15 cellular contexts compared by ENCODE assay signal in the genomic region with DNA sequence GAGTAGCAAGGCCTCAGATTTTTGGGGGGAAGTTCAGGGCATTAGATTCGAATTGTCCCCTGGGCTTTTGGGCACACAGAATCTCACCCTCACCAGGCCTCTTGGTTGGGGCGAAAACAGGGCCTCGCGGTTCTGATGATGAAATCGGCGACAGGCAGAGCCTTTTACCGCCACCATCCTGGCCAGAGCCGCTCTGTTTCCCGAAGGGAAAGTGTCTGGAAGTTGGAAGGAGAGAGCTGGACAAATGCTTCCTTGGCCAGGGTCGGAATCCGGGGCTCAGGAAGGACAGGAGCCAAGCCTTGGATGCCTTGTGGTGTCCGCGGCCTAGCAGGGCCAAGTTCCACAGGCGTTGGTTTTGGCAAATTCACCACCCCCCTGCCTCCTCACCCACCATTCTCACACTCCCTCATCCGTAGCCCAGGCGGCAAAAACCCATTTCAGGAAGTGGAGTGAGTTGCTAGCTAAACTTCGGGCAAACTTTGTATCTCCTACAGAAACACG. TPM values are rescaled to one million over a fixed set of nuclear protein-coding genes. Genes with fewer than 3 reads are reported as not detected.
DNase-seq lines count a peak whose midpoint lies in the region; ATAC-seq, FAIRE-seq and TF ChIP-seq lines count a peak whose summit lies in the region.
"Had no signal": no experiment of that assay in that cellular context is flagged by ENCODE, and none has a peak within 500 bp of the region (broad histone marks: within the 10 kb centered on the region; RNA-seq: fewer than 3 reads in every experiment).

No MANE protein-coding gene starts in this region.

- in situ Hi-C loops in GM12878 (cut with MboI), result no loop called here

- no peak for ATAC-seq in left cardiac atrium
- ATAC-seq in Right ventricle myocardium superior (ENCODE audit: poor library complexity), result no peak
- ATAC-seq in GM12878, result no peak
- ATAC-seq in activated T-helper 17 cell treated with anti-CD3 and anti-CD28 coated beads, Interleukin-2, amount 50 U/mL, for 72 hours (replicated peaks), result no peak
- ATAC-seq in GM21723 (IDR thresholded peaks at IDR 0.05; ENCODE audit: unreplicated experiment), result no peak
- ATAC-seq: activated CD4-positive, alpha-beta T cell treated with anti-CD3 and anti-CD28 coated beads for 36 hours; effector memory CD8-positive, alpha-beta T cell; left ventricle myocardium superior had no signal

- H3K36me3 ChIP-seq in GM12878 (ENCODE audit: control insufficient read depth in 2 of 2, insufficient read depth in 2 of 2, low read length in 1 of 2), result no peaks in the 10 kb centered on the region
- peaks cover 0 to 12% of the 10 kb centered on the region in 2 experiments for H3K36me3 ChIP-seq in keratinocyte (ENCODE audit: control insufficient read depth in 2 of 2, extremely low read depth in 1 of 2, insufficient read depth in 2 of 2, low read length in 2 of 2)

- POLR2A ChIA-PET in GM12878 (lab: Charles Lee), result no interaction called here

- CTCF ChIA-PET in GM12878 (lab: Yijun Ruan, JAX), result no interaction called here

- intact Hi-C loops in left cardiac atrium (cut with DNase I), result no loop called here
- intact Hi-C loops in Right ventricle myocardium superior (cut with DNase I), result no loop called here
- intact Hi-C loops in GM12878 (cut with micrococcal nuclease; ENCODE audit: unreplicated experiment), result no loop called here

- no peak for TF ChIP-seq RAD21 in GM12878 (IDR thresholded peaks at IDR 0.05; ENCODE audit: insufficient read depth, low read depth, low read length)

- no peak overlapping the region for H3K27ac Mint-ChIP-seq in activated T-helper 17 cell treated with anti-CD3 and anti-CD28 coated beads, Interleukin-2, amount 50 U/mL, for 72 hours
- H3K27ac Mint-ChIP-seq: activated CD4-positive, alpha-beta T cell treated with anti-CD3 and anti-CD28 coated beads for 36 hours; effector memory CD8-positive, alpha-beta T cell had no signal

- no peak overlapping the region for H3K4me3 Mint-ChIP-seq in activated T-helper 17 cell treated with anti-CD3 and anti-CD28 coated beads, Interleukin-2, amount 50 U/mL, for 72 hours
- H3K4me3 Mint-ChIP-seq: activated CD4-positive, alpha-beta T cell treated with anti-CD3 and anti-CD28 coated beads for 36 hours; effector memory CD8-positive, alpha-beta T cell had no signal

- H4K20me1 ChIP-seq in GM12878 (ENCODE audit: control insufficient read depth, insufficient read depth) (no peaks in the 10 kb centered on the region), keratinocyte (ENCODE audit: control insufficient read depth, extremely low read depth, insufficient read depth, low read length) (peaks cover 9% of the 10 kb centered on the region)

- TF ChIP-seq CTCF in GM12878 (IDR thresholded peaks at IDR 0.05 in 2 of 3, conservative IDR thresholded peaks at IDR 0.05 in 1 of 3; ENCODE audit: control insufficient read depth in 2 of 3, extremely low read depth in 1 of 3, insufficient read depth in 1 of 3, low read depth in 3 of 3, low read length in 3 of 3) (no peak), keratinocyte (optimal IDR thresholded peaks at IDR 0.05 in 1 of 3, IDR thresholded peaks at IDR 0.05 in 1 of 3, conservative IDR thresholded peaks at IDR 0.05 in 1 of 3; ENCODE audit: extremely low read depth in 1 of 3, insufficient read depth in 2 of 3, low read length in 3 of 3) (no peak)

- DNase-seq in left cardiac atrium (peak; percentile 12), Right ventricle myocardium superior (no peak), GM12878 (ENCODE audit: low read depth, low spot score) (no peak), keratinocyte (ENCODE audit: low read depth, low spot score) (no peak), activated gamma-delta T cell treated with Interleukin-2 at 50 U/mL for 16 hours (no peak)
- no peak for DNase-seq in activated naive CD4-positive, alpha-beta T cell treated with Interleukin-2 at 50 U/mL for 16 hours
- DNase-seq: activated CD4-positive, alpha-beta T cell treated with anti-CD3 and anti-CD28 coated beads for 36 hours; effector memory CD8-positive, alpha-beta T cell; glutamatergic neuron; left ventricle myocardium superior; NCI-H2171 treated with DMSO at 0.1 percent for 48 hours; OCI-M1 had no signal

- no peaks in the 10 kb centered on the region for H3K9me1 ChIP-seq in keratinocyte (ENCODE audit: control insufficient read depth, extremely low read depth, insufficient read depth, low read length)

- H3K27me3 ChIP-seq in GM12878 (replicated peaks in 1 of 2; ENCODE audit: control insufficient read depth in 2 of 2, insufficient read depth in 2 of 2, low read length in 1 of 2) (peaks cover 24 to 50% of the 10 kb centered on the region in 2 experiments), keratinocyte (ENCODE audit: control insufficient read depth, extremely low read depth, insufficient read depth, low read length) (no peaks in the 10 kb centered on the region)

- no peak overlapping the region for H3K9ac ChIP-seq in GM12878 (ENCODE audit: control insufficient read depth, insufficient read depth, low read length)
- H3K9ac ChIP-seq in keratinocyte (ENCODE audit: control insufficient read depth, extremely low read depth, insufficient read depth, low read length), result peak overlapping the region; percentile 100

- H3K9me3 ChIP-seq in GM12878 (replicated peaks; ENCODE audit: control insufficient read depth, insufficient read depth, low read length) (no peaks in the 10 kb centered on the region; the same call in 1 of the 3 replicates), keratinocyte (ENCODE audit: control insufficient read depth, low read depth, low read length) (no peaks in the 10 kb centered on the region)

- no peak for TF ChIP-seq EP300 in GM12878 (IDR thresholded peaks at IDR 0.05; ENCODE audit: borderline replicate concordance in 1 of 2, control insufficient read depth in 1 of 2, low read depth in 2 of 2, low read length in 2 of 2)

- BruUV-seq in GM12878 (replicated peaks; lab: Mats Ljungman, UMichigan), result no TSS peak

- H3K4me1 Mint-ChIP-seq in activated T-helper 17 cell treated with anti-CD3 and anti-CD28 coated beads, Interleukin-2, amount 50 U/mL, for 72 hours, result peaks cover 7% of the 10 kb centered on the region

- no peak for TF ChIP-seq POLR2A in GM12878 (IDR thresholded peaks at IDR 0.05; ENCODE audit: low read depth, low read length)

- H3K4me2 ChIP-seq in GM12878 (ENCODE audit: control insufficient read depth, insufficient read depth) (peak overlapping the region; percentile 57), keratinocyte (ENCODE audit: control insufficient read depth, extremely low read depth, insufficient read depth, low read depth, low read length) (peak overlapping the region; percentile 100)

- no peak overlapping the region for H3K4me3 ChIP-seq in GM12878
- peak overlapping the region; percentile 65 to 99 (median 95) for H3K4me3 ChIP-seq in keratinocyte (ENCODE audit: control insufficient read depth in 2 of 3, extremely low read depth in 1 of 3, insufficient read depth in 2 of 3, low read depth in 1 of 3, low read length in 3 of 3)

- H2AFZ ChIP-seq in GM12878 (ENCODE audit: control insufficient read depth, low read depth, low read length) (no peak overlapping the region), keratinocyte (ENCODE audit: control insufficient read depth, low read length) (no peak overlapping the region)

- H3K36me3 Mint-ChIP-seq in activated T-helper 17 cell treated with anti-CD3 and anti-CD28 coated beads, Interleukin-2, amount 50 U/mL, for 72 hours (ENCODE audit: low read depth), result peaks cover 11% of the 10 kb centered on the region

- H3K9me3 Mint-ChIP-seq in activated T-helper 17 cell treated with anti-CD3 and anti-CD28 coated beads, Interleukin-2, amount 50 U/mL, for 72 hours, result no peaks in the 10 kb centered on the region

- WGBS in GM12878 (ENCODE audit: insufficient coverage, insufficient replicate concordance, low lambda C conversion rate, missing lambda C conversion rate), result 47% methylated on average over 18 of the region's 18 CpGs

- H3K27ac ChIP-seq in GM12878 (ENCODE audit: control insufficient read depth, insufficient read depth) (no peak overlapping the region), keratinocyte (ENCODE audit: control insufficient read depth, insufficient read depth, low read length) (peak overlapping the region; percentile 100)

- no peak for FAIRE-seq in GM12878 (lab: Jason Lieb, UNC)
- FAIRE-seq in keratinocyte (lab: Jason Lieb, UNC), result peak; percentile 34
- FAIRE-seq: D721Med had no signal

- H3K79me2 ChIP-seq in GM12878 (ENCODE audit: control insufficient read depth, insufficient read depth, low read length) (no peaks in the 10 kb centered on the region), keratinocyte (ENCODE audit: control insufficient read depth, insufficient read depth, low read length) (peaks cover 55% of the 10 kb centered on the region)

- H3K27me3 Mint-ChIP-seq in activated T-helper 17 cell treated with anti-CD3 and anti-CD28 coated beads, Interleukin-2, amount 50 U/mL, for 72 hours, result peaks cover 62% of the 10 kb centered on the region

- RAD21 ChIA-PET in GM12878 (lab: Charles Lee; ENCODE audit: unreplicated experiment), result no interaction called here

- dilution Hi-C loops in keratinocyte (cut with MboI; ENCODE audit: extremely low pct_ligation_motif_present, low sequenced_read_pairs), result no loop called here

- SMC1A ChIA-PET in GM12878 (lab: Charles Lee; ENCODE audit: uncharacterized antibody, unreplicated experiment), result no interaction called here

- peaks cover 12% of the 10 kb centered on the region for H3K4me1 ChIP-seq in GM12878 (ENCODE audit: control insufficient read depth, insufficient read depth, low read length)
- H3K4me1 ChIP-seq in keratinocyte (ENCODE audit: control insufficient read depth, extremely low read depth, insufficient read depth, low read length), result peaks cover 24% of the 10 kb centered on the region

RNA-seq across cellular contexts. Expression of a gene that starts 3.5 kb away (rescaled TPM):
- total RNA-seq in left cardiac atrium (under 1 TPM; 0.44 to 0.79 TPM), Right ventricle myocardium superior (0.51 TPM), GM12878 (2014; rRNA removed) (0.06 TPM in 1 of 2 replicates, not detected in the other), GM12878 (2014; rRNA removed; fragmentation: Illumina TruSeq; extraction: Trizol) (0.23 TPM in 1 of 2 replicates, not detected in the other), GM12878 (2021) (0.21 and 0.46 TPM in 2 replicates)
- 0.73 and 1.5 TPM in 2 replicates for total RNA-seq in GM12878 (2013; cell fraction: nucleolus; rRNA removed)
- polyA plus RNA-seq in GM12878 (2011; ENCODE audit: low read depth), result not detected
- polyA plus RNA-seq in GM12878 (2011; rRNA removed) (0.32 and 0.33 TPM in 2 replicates), GM12878 (2014; fragmentation: Illumina TruSeq; extraction: Trizol) (0.06 and 0.21 TPM in 2 replicates), GM12878 (2014; fragmentation: Nextera tagmentation; extraction: Ambion mirVana) (under 1 TPM in 1 of 2 experiments, not detected in 1; 0.05 TPM), GM12878 (2014; rRNA removed) (0.14 TPM in 1 of 2 replicates, not detected in the other), GM12878 (2016; fragmentation: Nextera tagmentation; extraction: Ambion mirVana) (not detected), keratinocyte (25.5 to 30.2 TPM (median 27.7 TPM) in 3 replicates)
- 0.24 and 0.30 TPM in 2 replicates for polyA plus RNA-seq in GM12878 (2011; cell fraction: cytosol; rRNA removed)
- polyA plus RNA-seq in GM12878 (2011; cell fraction: nucleus; rRNA removed), result 1.1 and 1.3 TPM in 2 replicates
- polyA plus RNA-seq in GM12878 (2012), result 0.09 and 0.18 TPM in 2 replicates
- 0.15 and 0.41 TPM in 2 replicates for polyA minus RNA-seq in GM12878 (2011; rRNA and poly(A)+ RNA removed)
- polyA minus RNA-seq in GM12878 (2011; cell fraction: cytosol; rRNA and poly(A)+ RNA removed), result 2.9 and 3.2 TPM in 2 replicates
- polyA minus RNA-seq in GM12878 (2011; cell fraction: nucleus; rRNA and poly(A)+ RNA removed), result 0.73 and 1.8 TPM in 2 replicates
- 88.1 TPM for polyA plus RNA-seq in keratinocyte (2011; ENCODE audit: low read depth)
- polyA plus RNA-seq in keratinocyte (2011; cell fraction: cytosol; rRNA removed), result 28.5 and 39.0 TPM in 2 replicates
- 104 and 128 TPM in 2 replicates for polyA plus RNA-seq in keratinocyte (2011; cell fraction: nucleus; rRNA removed)
- polyA plus RNA-seq in keratinocyte (2012; ENCODE audit: low replicate concordance), result 64.1 and 117 TPM in 2 replicates
- 26.9 to 42.3 TPM (median 32.3 TPM) in 3 replicates for polyA minus RNA-seq in keratinocyte
- 55.2 TPM for polyA minus RNA-seq in keratinocyte (2011; cell fraction: cytosol; rRNA and poly(A)+ RNA removed)
- polyA minus RNA-seq in keratinocyte (2011; cell fraction: nucleus; rRNA and poly(A)+ RNA removed), result 65.1 and 87.0 TPM in 2 replicates
- under 1 TPM in 1 of 2 donors, not detected in 1; 0.52 TPM for total RNA-seq in activated T-helper 17 cell treated with anti-CD3 and anti-CD28 coated beads, Interleukin-2, amount 50 U/mL, for 72 hours
